Comparison of ENCODE assay signal across 17 cellular contexts in the genomic region with DNA sequence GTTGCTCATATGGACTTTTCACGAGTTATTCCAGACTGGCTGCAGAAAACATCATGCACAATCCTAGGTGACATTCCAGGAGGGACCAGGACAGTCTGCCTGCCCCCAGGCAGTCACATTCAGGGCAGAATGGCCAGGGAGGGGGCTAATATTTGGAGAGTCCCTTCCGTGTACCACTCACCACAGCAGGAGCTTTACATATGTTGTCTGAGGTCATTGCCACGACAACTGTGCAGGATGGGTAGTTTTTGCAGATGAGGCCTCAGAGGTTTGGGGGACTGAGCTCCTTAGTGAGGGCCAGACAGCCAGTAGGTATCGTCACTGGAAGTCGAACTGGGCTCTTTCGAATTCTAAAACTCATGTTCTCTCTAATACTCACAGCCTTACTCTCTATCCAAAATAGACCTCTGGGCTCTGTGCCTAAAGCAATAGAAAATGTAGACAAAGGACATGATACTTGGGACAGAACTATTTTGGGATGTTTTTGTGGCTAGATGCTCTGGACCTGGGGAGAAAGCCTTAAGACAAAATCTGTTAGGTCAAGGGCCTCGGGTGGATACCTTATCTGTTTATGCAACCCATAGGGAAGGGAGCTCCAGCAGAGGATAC.
"Had no signal": no experiment of that assay in that cellular context is flagged by ENCODE, and none has a peak within 500 bp of the region (broad histone marks: within the 10 kb centered on the region; RNA-seq: fewer than 3 reads in every experiment).

No MANE protein-coding gene starts in this region.

- H3K27ac ChIP-seq: gastroesophageal sphincter, left lung, sigmoid colon, uterus had no signal

- H3K36me3 Mint-ChIP-seq: activated naive CD4-positive, alpha-beta T cell treated with anti-CD3 and anti-CD28 coated beads, Interleukin-2, amount 50 U/mL, for 24 hours; immature natural killer cell; stimulated activated effector memory CD8-positive, alpha-beta T cell treated with anti-CD3 and anti-CD28 coated beads, Interleukin-12 subunit alpha, Interleukin-12 subunit beta, amount 100 ng/mL, for 72 hours; type B pancreatic cell had no signal

- ATAC-seq: gastroesophageal sphincter had no signal

- H3K9me3 Mint-ChIP-seq: activated naive CD4-positive, alpha-beta T cell treated with anti-CD3 and anti-CD28 coated beads, Interleukin-2, amount 50 U/mL, for 24 hours; activated naive CD8-positive, alpha-beta T cell treated with anti-CD3 and anti-CD28 coated beads, Interleukin-2, amount 50 U/mL, for 24 hours; nephron; stimulated activated effector memory CD8-positive, alpha-beta T cell treated with anti-CD3 and anti-CD28 coated beads, Interleukin-12 subunit alpha, Interleukin-12 subunit beta, amount 100 ng/mL, for 72 hours had no signal

- H3K27me3 ChIP-seq: gastroesophageal sphincter, left lung, sigmoid colon, uterus had no signal

- H3K4me3 Mint-ChIP-seq: activated CD4-positive, alpha-beta T cell treated with anti-CD3 and anti-CD28 coated beads for 36 hours; activated naive CD4-positive, alpha-beta T cell treated with anti-CD3 and anti-CD28 coated beads, Interleukin-2, amount 50 U/mL, for 24 hours; activated naive CD8-positive, alpha-beta T cell treated with anti-CD3 and anti-CD28 coated beads, Interleukin-2, amount 50 U/mL, for 24 hours; immature natural killer cell; nephron; stimulated activated effector memory CD8-positive, alpha-beta T cell treated with anti-CD3 and anti-CD28 coated beads, Interleukin-12 subunit alpha, Interleukin-12 subunit beta, amount 100 ng/mL, for 72 hours; stimulated activated naive CD8-positive, alpha-beta T cell treated with anti-CD3 and anti-CD28 coated beads, Interleukin-15, amount 100 ng/mL, for 72 hours; type B pancreatic cell had no signal

- H3K4me1 ChIP-seq: left lung, sigmoid colon, uterus had no signal

- H3K4me3 ChIP-seq: gastroesophageal sphincter, left lung, mucosa of descending colon, sigmoid colon, uterus had no signal

- H3K27ac Mint-ChIP-seq: activated naive CD4-positive, alpha-beta T cell treated with anti-CD3 and anti-CD28 coated beads, Interleukin-2, amount 50 U/mL, for 24 hours; stimulated activated naive CD8-positive, alpha-beta T cell treated with anti-CD3 and anti-CD28 coated beads, Interleukin-15, amount 100 ng/mL, for 72 hours; type B pancreatic cell had no signal

- H3K9me3 ChIP-seq: gastroesophageal sphincter, left lung, mucosa of descending colon, sigmoid colon, uterus had no signal

- H3K36me3 ChIP-seq: gastroesophageal sphincter, left lung, sigmoid colon, uterus had no signal

- DNase-seq: activated CD4-positive, CD25-positive, alpha-beta regulatory T cell; activated gamma-delta T cell; sigmoid colon; uterus had no signal

- FAIRE-seq: endothelial cell of umbilical vein, small intestine had no signal
